Comparison of ENCODE assay signal across 1 cellular context in genomic region chr2:64023485-64024258, GRCh38.
A peak's percentile ranks its signal among the peaks of the same experiment; 100 is the strongest.
TF ChIP-seq lines count a peak whose summit lies in the region.

No MANE protein-coding gene starts in this region.

TF ChIP-seq in HepG2, 621 proteins besides CTCF, POLR2A, EP300 and RAD21 (continued from another document):
- TF ChIP-seq TFE3 (CRISPR knock-in tag; IDR thresholded peaks at IDR 0.05) (no peak), RERE (CRISPR knock-in tag; IDR thresholded peaks at IDR 0.05; ENCODE audit: low read depth) (no peak), ZMYM4 (CRISPR knock-in tag; IDR thresholded peaks at IDR 0.05) (peak; percentile 13; the same call in 1 of the 2 replicates), TBL1XR1 (IDR thresholded peaks at IDR 0.05; ENCODE audit: borderline replicate concordance, low read length, partially characterized antibody) (no peak), YEATS2 (CRISPR knock-in tag; IDR thresholded peaks at IDR 0.05; ENCODE audit: borderline replicate concordance) (no peak), NR2F1 (CRISPR knock-in tag; IDR thresholded peaks at IDR 0.05) (no peak), ZNF124 (CRISPR knock-in tag; IDR thresholded peaks at IDR 0.05) (no peak; the same call in 1 of the 2 replicates), PHF21A (CRISPR knock-in tag; IDR thresholded peaks at IDR 0.05) (peak; percentile 74), ZBTB43 (CRISPR knock-in tag; conservative IDR thresholded peaks at IDR 0.05) (no peak), ZNF776 (CRISPR knock-in tag; IDR thresholded peaks at IDR 0.05) (no peak), ZNF646 (CRISPR knock-in tag; IDR thresholded peaks at IDR 0.05) (peak; percentile 48; the same call in 1 of the 2 replicates), SKIL (CRISPR knock-in tag; IDR thresholded peaks at IDR 0.05; ENCODE audit: borderline replicate concordance) (no peak)
